23 cellular contexts compared by ENCODE assay signal in the genomic region with DNA sequence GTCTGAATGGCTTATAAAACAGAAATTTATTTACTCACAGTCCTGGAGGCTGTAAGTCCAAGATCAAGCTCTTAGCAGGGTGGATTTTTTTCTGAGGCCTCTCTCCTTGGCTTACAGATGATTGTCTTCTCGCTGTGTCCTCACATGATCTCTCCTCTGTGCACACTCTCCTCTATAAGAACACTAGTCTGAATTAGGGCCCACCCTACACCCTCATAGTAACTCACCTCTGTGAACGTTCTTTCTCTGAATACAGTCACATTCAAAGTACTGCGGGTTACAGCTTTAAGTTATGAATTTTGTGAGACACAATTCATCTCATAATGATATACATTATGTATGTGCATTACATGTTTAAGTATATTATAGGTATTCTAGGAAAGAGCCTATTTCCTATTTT.
DNase-seq lines count a peak whose midpoint lies in the region; ATAC-seq and TF ChIP-seq lines count a peak whose summit lies in the region.
"Had no signal": no experiment of that assay in that cellular context is flagged by ENCODE, and none has a peak within 500 bp of the region (broad histone marks: within the 10 kb centered on the region; RNA-seq: fewer than 3 reads in every experiment).

No MANE protein-coding gene starts in this region.

- no peaks in the 10 kb centered on the region for H3K36me3 ChIP-seq in smooth muscle cell (ENCODE audit: low read depth)

- H3K9me3 ChIP-seq in smooth muscle cell (replicated peaks; ENCODE audit: low read depth), result no peaks in the 10 kb centered on the region

- ATAC-seq in HG02870 (IDR thresholded peaks at IDR 0.05; ENCODE audit: unreplicated experiment), result no peak
- ATAC-seq: GM12878 had no signal

- no peaks in the 10 kb centered on the region for H3K27me3 ChIP-seq in dorsolateral prefrontal cortex
- H3K27me3 ChIP-seq in smooth muscle cell (ENCODE audit: low read depth), result no peaks in the 10 kb centered on the region

- TF ChIP-seq CTCF in dorsolateral prefrontal cortex (IDR thresholded peaks at IDR 0.05 in 54 of 56, conservative IDR thresholded peaks at IDR 0.05 in 2 of 56; ENCODE audit: low read depth in 1 of 56, partially characterized antibody in 56 of 56) (no peak), smooth muscle cell (IDR thresholded peaks at IDR 0.05; ENCODE audit: borderline replicate concordance, insufficient read depth, poor library complexity, severe bottlenecking) (no peak)

- H3K9ac ChIP-seq in smooth muscle cell (ENCODE audit: low read depth), result no peak overlapping the region

- intact Hi-C loops in dorsolateral prefrontal cortex (cut with DNase I), result no loop called here

- whole genome bisulfite sequencing in smooth muscle cell (ENCODE audit: low lambda C conversion rate), result 99% methylated on average over 3 of the region's 3 CpGs

- H3K27ac ChIP-seq in dorsolateral prefrontal cortex (peak overlapping the region; percentile 36 to 96 (median 90)), smooth muscle cell (ENCODE audit: low read depth) (no peak overlapping the region)
- H3K27ac ChIP-seq: 22Rv1 had no signal

- no peak overlapping the region for H3K4me2 ChIP-seq in smooth muscle cell

- H3K4me3 ChIP-seq in dorsolateral prefrontal cortex (peak overlapping the region in 47 of 59 donors; percentile 3 to 56 (median 32)), smooth muscle cell (no peak overlapping the region)
- H3K4me3 ChIP-seq: GM12878 had no signal

- H4K20me1 ChIP-seq in smooth muscle cell (ENCODE audit: low read depth), result no peaks in the 10 kb centered on the region

- no peaks in the 10 kb centered on the region for H3F3A ChIP-seq in smooth muscle cell (ENCODE audit: low read depth)

- no peak overlapping the region for H2AFZ ChIP-seq in smooth muscle cell (ENCODE audit: low read depth)

- no peaks in the 10 kb centered on the region for H3K4me1 ChIP-seq in smooth muscle cell (ENCODE audit: low read depth)

- DNase-seq in NCI-H82 (lab: John Stamatoyannopoulos, UW) (peak; percentile 5), NCI-H82 treated with DMSO at 0.1 percent for 48 hours (lab: John Stamatoyannopoulos, UW; ENCODE audit: unreplicated experiment) (no peak), dorsolateral prefrontal cortex (no peak), midbrain (lab: John Stamatoyannopoulos, UW) (peak; percentile 35), NCI-H1694 (lab: John Stamatoyannopoulos, UW) (no peak), NCI-H748 treated with DMSO at 0.1 percent for 48 hours (lab: John Stamatoyannopoulos, UW) (no peak), smooth muscle cell (lab: John Stamatoyannopoulos, UW; ENCODE audit: unreplicated experiment) (no peak)
- DNase-seq: COR-L47, DMS153, GF-D8, H9, Kasumi-1, MM.1S, NCI-H1092 treated with DMSO at 0.1 percent for 48 hours, NCI-H146, NCI-H2081 treated with DMSO at 0.1 percent for 48 hours, NCI-H446 treated with DMSO at 0.1 percent for 48 hours, NCI-H69, OCI-M1, SHP77 had no signal

- no peaks in the 10 kb centered on the region for H3K79me2 ChIP-seq in smooth muscle cell (ENCODE audit: low read depth)

Comparison
In these comparisons a context has a peak if more than half of its experiments do, and no peak if none do; other contexts are left out.
1. DNase-seq: peak in NCI-H82 (single experiment) and midbrain (single experiment); none in NCI-H82 treated with DMSO at 0.1 percent for 48 hours (single experiment), dorsolateral prefrontal cortex (0 of 10), NCI-H1694 (single experiment), NCI-H748 treated with DMSO at 0.1 percent for 48 hours (single experiment) and smooth muscle cell (single experiment).